In the genomic region with DNA sequence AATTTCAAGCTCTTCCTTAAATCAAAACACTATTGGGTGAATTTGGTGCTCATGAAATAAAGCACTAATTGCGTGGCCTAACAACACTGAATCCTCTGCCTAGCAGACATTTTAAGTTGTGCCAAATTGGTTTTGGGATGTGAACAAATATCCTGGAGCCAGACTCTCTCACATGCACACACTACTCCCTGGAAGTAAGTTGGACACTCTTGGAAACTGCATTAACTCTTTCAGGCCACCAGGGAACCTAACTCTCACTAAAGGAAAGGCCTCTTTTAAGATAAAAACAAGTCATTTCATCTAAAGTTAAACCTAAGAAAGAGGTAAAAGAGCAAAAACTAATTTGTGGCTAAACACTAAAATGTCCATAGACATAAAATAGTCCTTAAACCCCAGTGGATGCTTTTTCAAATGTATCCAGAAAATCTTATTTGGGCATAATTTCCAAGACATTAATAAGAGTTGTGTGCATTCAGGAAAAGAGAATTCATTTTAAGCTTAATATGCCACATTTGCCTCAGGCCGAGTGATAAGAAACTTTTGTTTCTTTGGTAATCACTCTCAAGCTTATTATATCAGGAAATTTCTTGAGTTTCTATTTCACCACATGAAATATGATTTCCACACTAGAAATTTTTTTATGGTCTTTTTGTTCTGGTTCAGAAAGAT, we compare ENCODE assay signal across 11 cellular contexts.
DNase-seq lines count a peak whose midpoint lies in the region; ATAC-seq and TF ChIP-seq lines count a peak whose summit lies in the region.
"Had no signal": no experiment of that assay in that cellular context is flagged by ENCODE, and none has a peak within 500 bp of the region (broad histone marks: within the 10 kb centered on the region; RNA-seq: fewer than 3 reads in every experiment).

No MANE protein-coding gene starts in this region.

- H3K4me1 Mint-ChIP-seq in brain, result peaks cover 48% of the 10 kb centered on the region
- H3K4me1 Mint-ChIP-seq: activated CD8-positive, alpha-beta memory T cell treated with anti-CD3 and anti-CD28 coated beads, Interleukin-2, amount 10 ng/mL, durations not matched to agents 7 days and 5 days had no signal

- 58% methylated on average over 2 of the region's 2 CpGs for WGBS in right cardiac atrium
- WGBS in stomach, 5 donors, result 65 to 74% (median 69%) methylated on average over 2 of the region's 2 CpGs

- H3K27me3 ChIP-seq in right atrium auricular region (no peaks in the 10 kb centered on the region), right cardiac atrium (ENCODE audit: control insufficient read depth, insufficient read depth) (no peaks in the 10 kb centered on the region), uterus (no peaks in the 10 kb centered on the region), stomach (no peaks in the 10 kb centered on the region)

- TF ChIP-seq POLR2A in uterus (IDR thresholded peaks at IDR 0.05) (no peak), stomach (IDR thresholded peaks at IDR 0.05) (no peak)

- no peaks in the 10 kb centered on the region for H3K36me3 ChIP-seq in right atrium auricular region
- H3K36me3 ChIP-seq in uterus, result no peaks in the 10 kb centered on the region
- no peaks in the 10 kb centered on the region for H3K36me3 ChIP-seq in stomach

- H3K9me3 Mint-ChIP-seq in brain, result no peaks in the 10 kb centered on the region

- H3K4me1 ChIP-seq in right atrium auricular region, result peaks cover 0 to 42% of the 10 kb centered on the region in 2 donors
- H3K4me1 ChIP-seq in right cardiac atrium (ENCODE audit: control insufficient read depth, insufficient read depth, low read length), result no peaks in the 10 kb centered on the region
- no peaks in the 10 kb centered on the region for H3K4me1 ChIP-seq in uterus
- peaks cover 5 to 58% (median 26%) of the 10 kb centered on the region in 4 donors for H3K4me1 ChIP-seq in stomach

- ATAC-seq in Right ventricle myocardium superior (ENCODE audit: poor library complexity) (peak; percentile 77), right cardiac atrium (peak; percentile 48 to 78)
- ATAC-seq: activated CD8-positive, alpha-beta memory T cell treated with anti-CD3 and anti-CD28 coated beads, Interleukin-2, amount 10 ng/mL, durations not matched to agents 7 days and 5 days had no signal

- H3K4me3 Mint-ChIP-seq in brain, result peak overlapping the region in 3 of 5 experiments; percentile 44 to 84 (median 54)
- H3K4me3 Mint-ChIP-seq: activated CD8-positive, alpha-beta memory T cell treated with anti-CD3 and anti-CD28 coated beads, Interleukin-2, amount 10 ng/mL, durations not matched to agents 7 days and 5 days had no signal

- H3K36me3 Mint-ChIP-seq in brain, result no peaks in the 10 kb centered on the region
- H3K36me3 Mint-ChIP-seq: activated CD8-positive, alpha-beta memory T cell treated with anti-CD3 and anti-CD28 coated beads, Interleukin-2, amount 10 ng/mL, durations not matched to agents 7 days and 5 days had no signal

- DNase-seq in Right ventricle myocardium superior (no peak), right atrium auricular region (ENCODE audit: low spot score) (no peak), right cardiac atrium (no peak), uterus (no peak), stomach (no peak)
- DNase-seq in activated effector memory CD4-positive, alpha-beta T cell treated with Interleukin-2 at 50 U/mL for 16 hours, result no peak
- DNase-seq in stimulated activated CD4-positive, alpha-beta T cell treated with anti-CD3 and anti-CD28 coated beads, Interleukin-4, amount 100 ng/mL, for 4 hours, result no peak
- DNase-seq: activated CD8-positive, alpha-beta memory T cell treated with anti-CD3 and anti-CD28 coated beads, Interleukin-2, amount 10 ng/mL, durations not matched to agents 7 days and 5 days; cerebellar nuclear complex; NCI-H1436 treated with DMSO at 0.1 percent for 48 hours had no signal

- no peak overlapping the region for H3K27ac ChIP-seq in right atrium auricular region
- no peak overlapping the region for H3K27ac ChIP-seq in right cardiac atrium (ENCODE audit: low read length)
- peak overlapping the region; percentile 13 to 58 for H3K27ac ChIP-seq in uterus
- H3K27ac ChIP-seq in stomach, result peak overlapping the region in 1 of 5 donors; percentile 4

- TF ChIP-seq CTCF in right atrium auricular region (IDR thresholded peaks at IDR 0.05) (peak in 1 of 2 donors; percentile 16), brain (conservative IDR thresholded peaks at IDR 0.05) (peak; percentile 8 to 48), uterus (IDR thresholded peaks at IDR 0.05) (peak in 1 of 4 experiments; percentile 6), stomach (IDR thresholded peaks at IDR 0.05) (no peak)

- intact Hi-C loops in Right ventricle myocardium superior (cut with DNase I), result no loop called here
- intact Hi-C loops in right cardiac atrium (cut with DNase I), result no loop called here
- intact Hi-C loops in uterus (cut with DNase I; ENCODE audit: low total_unique reads), result no loop called here
- intact Hi-C loops in stomach (cut with DNase I; ENCODE audit: low total_unique reads), result no loop called here

- H3K27me3 Mint-ChIP-seq in brain, result no peaks in the 10 kb centered on the region
- H3K27me3 Mint-ChIP-seq: activated CD8-positive, alpha-beta memory T cell treated with anti-CD3 and anti-CD28 coated beads, Interleukin-2, amount 10 ng/mL, durations not matched to agents 7 days and 5 days had no signal

- H3K4me3 ChIP-seq in right atrium auricular region (no peak overlapping the region), right cardiac atrium (ENCODE audit: low read length) (no peak overlapping the region), uterus (no peak overlapping the region), stomach (no peak overlapping the region)

- H3K9me3 ChIP-seq in right atrium auricular region (no peaks in the 10 kb centered on the region), right cardiac atrium (ENCODE audit: control insufficient read depth, low read length) (no peaks in the 10 kb centered on the region), uterus (no peaks in the 10 kb centered on the region), stomach (no peaks in the 10 kb centered on the region)

- no peak for TF ChIP-seq EP300 in stomach (IDR thresholded peaks at IDR 0.05)

- peak overlapping the region in 4 of 5 experiments; percentile 40 to 94 (median 70) for H3K27ac Mint-ChIP-seq in brain
- H3K27ac Mint-ChIP-seq: activated CD8-positive, alpha-beta memory T cell treated with anti-CD3 and anti-CD28 coated beads, Interleukin-2, amount 10 ng/mL, durations not matched to agents 7 days and 5 days had no signal

Comparison
In these comparisons a context has a peak if more than half of its experiments do, and no peak if none do; other contexts are left out.
1. H3K27ac ChIP-seq: peak in uterus (2 of 2); none in right atrium auricular region (0 of 2) and right cardiac atrium (single experiment).
2. CTCF ChIP-seq: peak in brain (2 of 2); none in stomach (0 of 7).